ENCODE assay signal across 1 cellular context in genomic region chr15:36887214-36888017, GRCh38.
TF ChIP-seq lines count a peak whose summit lies in the region.

No MANE protein-coding gene starts in this region.

TF ChIP-seq in GM23338, 12 proteins besides CTCF, POLR2A, EP300 and RAD21 (continued from another document):
- no peak for TF ChIP-seq ETS1 (IDR thresholded peaks at IDR 0.05)
